1 cellular context compared by ENCODE assay signal in genomic region chr9:112677040-112677439, GRCh38.
TF ChIP-seq lines count a peak whose summit lies in the region.

No MANE protein-coding gene starts in this region.

TF ChIP-seq in K562, 482 proteins besides CTCF, POLR2A, EP300 and RAD21 (continued from another document):
- no peak for TF ChIP-seq CHD7 (IDR thresholded peaks at IDR 0.05; ENCODE audit: low read depth, low read length)
- no peak for TF ChIP-seq ZNF589 (CRISPR knock-in tag; IDR thresholded peaks at IDR 0.05; ENCODE audit: low read depth)
- no peak for TF ChIP-seq ZBED1 (IDR thresholded peaks at IDR 0.05)
